In genomic region chr19:56317749-56318148, GRCh38 we compare ENCODE assay signal across 32 cellular contexts. TPM values are rescaled to one million over a fixed set of nuclear protein-coding genes. Genes with fewer than 3 reads are reported as not detected.
"Had no signal": no experiment of that assay in that cellular context is flagged by ENCODE, and none has a peak within 500 bp of the region (broad histone marks: within the 10 kb centered on the region; RNA-seq: fewer than 3 reads in every experiment).

No MANE protein-coding gene starts in this region.

- H3K36me3 ChIP-seq: neural progenitor cell, ovary, suprapubic skin, transverse colon, upper lobe of right lung, uterus had no signal

- H3K27me3 ChIP-seq: dorsolateral prefrontal cortex, gastroesophageal sphincter, heart left ventricle, hepatocyte, neural progenitor cell, ovary, suprapubic skin, transverse colon, upper lobe of right lung, uterus had no signal

- H3K4me3 ChIP-seq: dorsolateral prefrontal cortex, gastroesophageal sphincter, heart left ventricle, hepatocyte, lung, mucosa of descending colon, neural progenitor cell, ovary, psoas muscle, skin epidermis, suprapubic skin, transverse colon, upper lobe of right lung, uterus had no signal

- H3K9me3 Mint-ChIP-seq: naive B cell, neural progenitor cell had no signal

- DNase-seq: cortex of kidney; dorsolateral prefrontal cortex; effector CD4-positive, alpha-beta T cell; foreskin fibroblast; heart left ventricle; kidney; mesenchymal stem cell; mucosa of descending colon; naive B cell; occipital lobe; ovary; psoas muscle; right cardiac atrium; stimulated activated CD4-positive, alpha-beta T cell treated with anti-CD3 and anti-CD28 coated beads, Interleukin-15, amount 100 ng/mL, for 24 hours; stimulated activated CD4-positive, alpha-beta T cell treated with anti-CD3 and anti-CD28 coated beads, Interleukin-2, amount 100 ng/mL, for 48 hours; stimulated activated CD8-positive, alpha-beta memory T cell treated with anti-CD3 and anti-CD28 coated beads, Interleukin-4, amount 100 ng/mL, for 48 hours; stimulated activated naive CD4-positive, alpha-beta T cell; stimulated activated naive CD8-positive, alpha-beta T cell treated with anti-CD3 and anti-CD28 coated beads, Interleukin-15, amount 100 ng/mL, for 72 hours; transverse colon; upper lobe of right lung; uterus had no signal

- H3K4me2 ChIP-seq: hepatocyte, neural progenitor cell had no signal

- H3K9ac ChIP-seq: neural progenitor cell had no signal

- H3K27ac ChIP-seq: gastroesophageal sphincter, hepatocyte, neural progenitor cell, ovary, psoas muscle, suprapubic skin, transverse colon, upper lobe of right lung, uterus had no signal

- H3K27me3 Mint-ChIP-seq: naive B cell; stimulated activated naive CD8-positive, alpha-beta T cell treated with anti-CD3 and anti-CD28 coated beads, Interleukin-15, amount 100 ng/mL, for 72 hours had no signal

- H3K9me3 ChIP-seq: gastroesophageal sphincter, heart left ventricle, mucosa of descending colon, ovary, psoas muscle, suprapubic skin, transverse colon, upper lobe of right lung, uterus had no signal

- H3K79me2 ChIP-seq: hepatocyte had no signal

- H2AFZ ChIP-seq: hepatocyte, neural progenitor cell had no signal

- FAIRE-seq: kidney had no signal

- H3K27ac Mint-ChIP-seq: mesothelial cell of epicardium; natural killer cell treated with Interleukin-12 subunit alpha and Interleukin-12 subunit beta and Interleukin-15 and Interleukin-18, amount 100 ng/mL, for 72 hours; neural progenitor cell; stimulated activated naive CD8-positive, alpha-beta T cell treated with anti-CD3 and anti-CD28 coated beads, Interleukin-15, amount 100 ng/mL, for 72 hours had no signal

- H3K4me3 Mint-ChIP-seq: mesothelial cell of epicardium; natural killer cell treated with Interleukin-12 subunit alpha and Interleukin-12 subunit beta and Interleukin-15 and Interleukin-18, amount 100 ng/mL, for 72 hours; neural progenitor cell; stimulated activated naive CD8-positive, alpha-beta T cell treated with anti-CD3 and anti-CD28 coated beads, Interleukin-15, amount 100 ng/mL, for 72 hours had no signal

- H3K36me3 Mint-ChIP-seq: mesothelial cell of epicardium; naive B cell; natural killer cell treated with Interleukin-12 subunit alpha and Interleukin-12 subunit beta and Interleukin-15 and Interleukin-18, amount 100 ng/mL, for 72 hours had no signal

RNA-seq across cellular contexts. Expression of gene EDDM13, which starts 45.2 kb away (rescaled TPM):
- total RNA-seq: gastroesophageal sphincter, heart left ventricle, hepatocyte, left lobe of liver, liver, mesothelial cell of epicardium, mucosa of descending colon, occipital lobe, ovary, renal cortical epithelial cell, right cardiac atrium, transverse colon, uterus had no signal
- polyA plus RNA-seq: hepatocyte, psoas muscle had no signal
